7 cellular contexts compared by ENCODE assay signal in the genomic region with DNA sequence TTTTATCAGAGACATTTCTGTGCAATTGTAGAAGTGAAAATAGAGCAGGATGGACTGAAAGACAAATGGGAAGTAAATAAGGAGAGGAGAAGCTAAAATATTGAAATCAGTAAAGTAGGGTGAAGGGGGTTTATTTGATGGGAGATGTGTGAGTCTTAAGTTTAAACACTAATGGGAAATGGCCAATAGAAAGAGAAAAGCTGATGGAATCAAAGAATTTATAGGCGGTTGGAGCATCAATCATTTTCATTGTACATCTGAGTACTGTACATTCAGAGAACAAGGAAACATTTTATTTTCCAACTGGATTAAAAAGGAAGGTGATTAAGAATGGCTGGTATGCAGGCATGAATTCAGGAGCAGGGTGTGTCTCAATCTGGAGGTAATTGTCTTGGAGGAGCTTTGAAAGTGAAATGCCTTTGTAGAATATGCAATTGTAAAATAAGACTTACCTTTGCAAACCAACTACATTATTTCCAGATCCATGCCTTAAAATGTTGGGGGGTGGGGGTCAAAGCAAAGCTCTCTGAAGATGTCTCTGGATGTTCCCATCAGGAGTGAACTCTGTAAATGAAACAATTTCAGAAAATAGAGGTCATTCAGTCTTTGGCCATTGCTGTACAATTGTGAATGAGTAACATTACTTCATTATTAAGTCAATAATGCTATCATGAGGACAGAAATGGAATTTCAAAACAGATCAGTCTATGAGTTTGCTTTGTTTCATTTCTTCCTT.
A peak's percentile ranks its signal among the peaks of the same experiment; 100 is the strongest.
DNase-seq lines count a peak whose midpoint lies in the region; ATAC-seq, FAIRE-seq and TF ChIP-seq lines count a peak whose summit lies in the region.
"Not testable (repeated sequence)": the region's sequence is repeated elsewhere in the genome, so short reads cannot be mapped to it uniquely, and the experiment has no call there.

No MANE protein-coding gene starts in this region.

- H3K9me2 ChIP-seq in PC-9 (ENCODE audit: insufficient read depth), result not testable (repeated sequence)

- not testable (repeated sequence) for H3F3A ChIP-seq in PC-9 (ENCODE audit: insufficient read depth, low read depth)

- POLR2A ChIA-PET in A549 (lab: Yijun Ruan, JAX); PC-9 (lab: Charles Lee; ENCODE audit: unreplicated experiment): not testable (repeated sequence)

- not testable (repeated sequence) for FAIRE-seq in A549 (lab: Jason Lieb, UNC); bronchial epithelial cell (lab: Jason Lieb, UNC)

- H3K79me2 ChIP-seq in PC-9 (ENCODE audit: low read depth), result not testable (repeated sequence)

- peak overlapping the region; percentile 58 for H3K4me2 ChIP-seq in A549
- peak overlapping the region; percentile 38; the same call in 1 of the 2 replicates for H3K4me2 ChIP-seq in PC-9

- peak in 1 of 2 experiments; percentile 23; a peak in 1 of 5 replicates for TF ChIP-seq RAD21 in A549 (conservative IDR thresholded peaks at IDR 0.05 in 1 of 2, IDR thresholded peaks at IDR 0.05 in 1 of 2)

- H3K27ac ChIP-seq in A549 (peak overlapping the region; percentile 81 to 82), PC-9 (peak overlapping the region; percentile 58), heart right ventricle (peak overlapping the region in 6 of 10 donors; percentile 22 to 68 (median 51))

- H4K20me1 ChIP-seq in PC-9 (ENCODE audit: insufficient read depth), result not testable (repeated sequence)

- not testable (repeated sequence) for H3K36me3 ChIP-seq in PC-9 (ENCODE audit: low read depth); bronchial epithelial cell (ENCODE audit: control insufficient read depth, insufficient read depth, low read length); heart right ventricle

- H3K4me1 ChIP-seq in A549, result peaks cover 15% of the 10 kb centered on the region
- not testable (repeated sequence) for H3K4me1 ChIP-seq in PC-9 (replicated peaks; ENCODE audit: insufficient read depth)
- H3K4me1 ChIP-seq in heart right ventricle, result peaks cover 0 to 12% (median 0%) of the 10 kb centered on the region in 9 donors

- not testable (repeated sequence) for TF ChIP-seq EP300 in A549 (IDR thresholded peaks at IDR 0.05)

- not testable (repeated sequence) for BruUV-seq in PC-9 (replicated peaks; lab: Mats Ljungman, UMichigan)

- not testable (repeated sequence) for TF ChIP-seq CTCF in A549 (IDR thresholded peaks at IDR 0.05); PC-9 (conservative IDR thresholded peaks at IDR 0.05); bronchial epithelial cell (IDR thresholded peaks at IDR 0.05; ENCODE audit: insufficient read depth, low read length, severe bottlenecking); heart right ventricle (IDR thresholded peaks at IDR 0.05)

- 15% methylated on average over 1 of the region's 1 CpG for WGBS in A549 (ENCODE audit: missing lambda C conversion rate)
- WGBS in heart right ventricle, 2 donors, result 84 to 87% methylated on average over 1 of the region's 1 CpG

- intact Hi-C loops in PC-9 (cut with micrococcal nuclease; ENCODE audit: unreplicated experiment); heart right ventricle (cut with DNase I): not testable (repeated sequence)

- CTCF ChIA-PET in A549 (lab: Yijun Ruan, JAX); PC-9 (lab: Charles Lee): not testable (repeated sequence)

- H3K27me3 ChIP-seq in PC-9 (ENCODE audit: insufficient read depth, low read depth); bronchial epithelial cell (ENCODE audit: control insufficient read depth, insufficient read depth, low read length); heart right ventricle: not testable (repeated sequence)

- H3K9me3 ChIP-seq in A549; PC-9 (ENCODE audit: insufficient read depth, low read depth); heart right ventricle: not testable (repeated sequence)

- ATAC-seq in A549 (peak; percentile 78 to 91), esophagus mucosa (peak; percentile 84)
- ATAC-seq in heart right ventricle, result not testable (repeated sequence)

- DNase-seq in A549 (ENCODE audit: low read depth in 1 of 2, low spot score in 1 of 2) (peak; percentile 1 to 74), HT1080 (ENCODE audit: low read depth) (peak; percentile 24), PC-9 (peak; percentile 2 to 63), bronchial epithelial cell (ENCODE audit: low read depth) (peak; percentile 58), renal cortical epithelial cell (ENCODE audit: low read depth) (peak; percentile 42)
- DNase-seq in heart right ventricle, result not testable (repeated sequence)

- not testable (repeated sequence) for TF ChIP-seq POLR2A in A549 (IDR thresholded peaks at IDR 0.05; ENCODE audit: low read length)

- H2AFZ ChIP-seq in PC-9, result not testable (repeated sequence)

- not testable (repeated sequence) for H3K4me3 ChIP-seq in A549; PC-9; bronchial epithelial cell (ENCODE audit: low read depth, low read length); heart right ventricle

TF ChIP-seq in A549, 52 proteins besides CTCF, POLR2A, EP300 and RAD21:
- 0 out of 3 replicates have a peak, but pooled peaks have one; percentile 14 for TF ChIP-seq SMC3 (IDR thresholded peaks at IDR 0.05)
- peak in 1 of 2 experiments; percentile 23; a peak in 1 of 5 replicates for TF ChIP-seq JUN (IDR thresholded peaks at IDR 0.05)
- TF ChIP-seq ZNF302 (CRISPR knock-in tag; IDR thresholded peaks at IDR 0.05), result 0 out of 2 replicates have a peak, but pooled peaks have one; percentile 42
